9 cellular contexts compared by ENCODE assay signal in genomic region chr6:123803456-123803861, GRCh38. TPM values are rescaled to one million over a fixed set of nuclear protein-coding genes. Genes with fewer than 3 reads are reported as not detected.
A peak's percentile ranks its signal among the peaks of the same experiment; 100 is the strongest.
DNase-seq lines count a peak whose midpoint lies in the region; ATAC-seq, FAIRE-seq and TF ChIP-seq lines count a peak whose summit lies in the region.
"Had no signal": no experiment of that assay in that cellular context is flagged by ENCODE, and none has a peak within 500 bp of the region (broad histone marks: within the 10 kb centered on the region; RNA-seq: fewer than 3 reads in every experiment).

No MANE protein-coding gene starts in this region.

- TF ChIP-seq CTCF in kidney epithelial cell (IDR thresholded peaks at IDR 0.05; ENCODE audit: insufficient read depth, low read length, poor library complexity, severe bottlenecking) = no peak
- TF ChIP-seq CTCF in tibial nerve (IDR thresholded peaks at IDR 0.05) = no peak
- TF ChIP-seq CTCF in D721Med (IDR thresholded peaks at IDR 0.05; ENCODE audit: insufficient read depth, missing control alignments) = no peak

- H3K4me3 ChIP-seq in kidney epithelial cell (ENCODE audit: low read depth, low read length) = peak overlapping the region; percentile 53
- peak overlapping the region; percentile 36 to 85 (median 67) for H3K4me3 ChIP-seq in tibial nerve

- H3K27ac ChIP-seq in angular gyrus (ENCODE audit: low read depth, low read length) (peak overlapping the region; percentile 60), tibial nerve (peak overlapping the region; percentile 45 to 87 (median 72))

- TF ChIP-seq EP300 in tibial nerve (IDR thresholded peaks at IDR 0.05) = no peak

- peaks cover 6% of the 10 kb centered on the region for H3K27me3 ChIP-seq in kidney epithelial cell (ENCODE audit: control insufficient read depth, insufficient read depth, low read length)
- peaks cover 0 to 11% of the 10 kb centered on the region in 2 donors for H3K27me3 ChIP-seq in tibial nerve

- no peak for TF ChIP-seq POLR2A in tibial nerve (IDR thresholded peaks at IDR 0.05)

- FAIRE-seq in D721Med (lab: Jason Lieb, UNC) = no peak

- DNase-seq in NCI-H2081 (lab: John Stamatoyannopoulos, UW) = peak; percentile 53 to 70
- no peak for DNase-seq in NCI-H2081 treated with DMSO at 0.1 percent for 48 hours (lab: John Stamatoyannopoulos, UW)
- DNase-seq in kidney epithelial cell (ENCODE audit: low read depth) = no peak
- no peak for DNase-seq in tibial nerve (ENCODE audit: low spot score in 2 of 2)
- no peak for DNase-seq in D721Med (ENCODE audit: insufficient read length, low spot score)
- no peak for DNase-seq in A172 (ENCODE audit: low spot score)

- H3K36me3 ChIP-seq in kidney epithelial cell (ENCODE audit: control insufficient read depth, insufficient read depth, low read length) (no peaks in the 10 kb centered on the region), tibial nerve (no peaks in the 10 kb centered on the region)

- WGBS in tibial nerve, 2 donors = 1 to 3% methylated on average over 7 to 33 of the region's 62 CpGs

- H3K9me3 ChIP-seq in tibial nerve = no peaks in the 10 kb centered on the region

- H3K4me1 ChIP-seq in tibial nerve = peaks cover 0 to 23% (median 7%) of the 10 kb centered on the region in 4 donors

- ATAC-seq in HG02938 (IDR thresholded peaks at IDR 0.05; ENCODE audit: unreplicated experiment) = peak; percentile 14

RNA-seq across cellular contexts. Expression of gene NKAIN2, which starts 0.2 kb away (rescaled TPM):
- total RNA-seq in kidney epithelial cell (0.55 TPM in 1 of 2 replicates, not detected in the other), tibial nerve (10 to 100 TPM in 3 of 4 donors, 1 to 10 TPM in 1; 8.1 to 20.8 (median 15.2) TPM)
- not detected in 2 replicates for total RNA-seq in A172 (2014; rRNA removed; shearing (Covaris generic))
- total RNA-seq: CD4-positive, CD25-positive, alpha-beta regulatory T cell had no signal

Comparison
In these comparisons a context has a peak if more than half of its experiments do, and no peak if none do; other contexts are left out.
1. DNase-seq: peak in NCI-H2081 (2 of 2); none in NCI-H2081 treated with DMSO at 0.1 percent for 48 hours (single experiment), kidney epithelial cell (single experiment), tibial nerve (0 of 2), D721Med (single experiment) and A172 (single experiment).